In the genomic region with DNA sequence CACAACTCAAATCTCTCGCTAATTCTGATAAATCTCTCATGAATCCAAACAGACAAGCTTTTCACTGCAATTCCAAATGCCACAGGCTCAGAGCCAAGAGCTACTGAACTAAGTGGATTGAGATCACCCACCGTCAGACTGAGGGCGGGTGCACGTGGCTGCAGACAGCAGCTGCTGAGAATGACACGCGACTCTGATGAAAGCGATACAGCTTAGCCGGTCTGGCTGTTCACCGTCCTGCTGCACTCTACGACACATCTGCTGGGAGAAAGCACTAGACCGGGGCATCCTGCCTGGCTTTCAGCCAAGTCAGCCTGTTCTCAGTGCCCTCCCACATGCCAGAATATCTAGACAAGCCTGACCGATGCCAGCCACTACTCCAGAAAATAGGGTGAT, we compare ENCODE assay signal across 8 cellular contexts.
DNase-seq lines count a peak whose midpoint lies in the region; ATAC-seq lines count a peak whose summit lies in the region.

No MANE protein-coding gene starts in this region.

- H3K9me3 Mint-ChIP-seq in central memory CD8-positive, alpha-beta T cell, result no peaks in the 10 kb centered on the region

- H3K4me3 Mint-ChIP-seq in central memory CD8-positive, alpha-beta T cell, result no peak overlapping the region

- no peaks in the 10 kb centered on the region for H3K27me3 Mint-ChIP-seq in central memory CD8-positive, alpha-beta T cell

- DNase-seq in CD1c-positive myeloid dendritic cell (ENCODE audit: extremely low spot score) (peak; percentile 1), NCI-H345 (lab: John Stamatoyannopoulos, UW) (peak; percentile 93), middle frontal gyrus (ENCODE audit: extremely low spot score, low spot score) (peak; percentile 88)
- DNase-seq in central memory CD8-positive, alpha-beta T cell (ENCODE audit: low spot score in 2 of 2), result peak in 1 of 2 donors; percentile 29

- peak; percentile 59 for ATAC-seq in GM21528 (IDR thresholded peaks at IDR 0.05; ENCODE audit: low FRiP score, unreplicated experiment)
- ATAC-seq in central memory CD8-positive, alpha-beta T cell (replicated peaks; ENCODE audit: extremely low read depth, poor library complexity, severe bottlenecking), result no peak
- no peak for ATAC-seq in GM18511 (IDR thresholded peaks at IDR 0.05; ENCODE audit: unreplicated experiment)
- ATAC-seq in HG03520 (IDR thresholded peaks at IDR 0.05; ENCODE audit: unreplicated experiment), result no peak
- ATAC-seq in GM21576 (IDR thresholded peaks at IDR 0.05; ENCODE audit: unreplicated experiment), result no peak

- H3K27ac Mint-ChIP-seq in central memory CD8-positive, alpha-beta T cell (ENCODE audit: low read depth), result peak overlapping the region; percentile 94

- H3K36me3 Mint-ChIP-seq in central memory CD8-positive, alpha-beta T cell (ENCODE audit: insufficient read depth), result peaks cover 47% of the 10 kb centered on the region

- peaks cover 36% of the 10 kb centered on the region for H3K4me1 Mint-ChIP-seq in central memory CD8-positive, alpha-beta T cell
